Comparison of ENCODE assay signal across 9 cellular contexts in genomic region chr12:78863482-78864427, GRCh38. TPM values are rescaled to one million over a fixed set of nuclear protein-coding genes. Genes with fewer than 3 reads are reported as not detected.
A peak's percentile ranks its signal among the peaks of the same experiment; 100 is the strongest.
DNase-seq lines count a peak whose midpoint lies in the region; ATAC-seq and TF ChIP-seq lines count a peak whose summit lies in the region.
"Had no signal": no experiment of that assay in that cellular context is flagged by ENCODE, and none has a peak within 500 bp of the region (broad histone marks: within the 10 kb centered on the region; RNA-seq: fewer than 3 reads in every experiment).

No MANE protein-coding gene starts in this region.

- ATAC-seq in heart right ventricle = peak in 7 of 8 donors; percentile 44 to 75 (median 59)
- no peak for ATAC-seq in HG02571 (IDR thresholded peaks at IDR 0.05; ENCODE audit: unreplicated experiment)

- 1% methylated on average over 41 of the region's 41 CpGs for WGBS in heart right ventricle, 2 donors

- peaks cover 0 to 80% (median 45%) of the 10 kb centered on the region in 7 donors for H3K27me3 ChIP-seq in heart right ventricle

- H3K27ac ChIP-seq in heart right ventricle = no peak overlapping the region

- TF ChIP-seq CTCF in WI38 (IDR thresholded peaks at IDR 0.05; ENCODE audit: low read depth, low read length) (no peak), heart right ventricle (IDR thresholded peaks at IDR 0.05) (no peak)

- DNase-seq in EL (peak; percentile 56), H4 (ENCODE audit: low spot score) (peak; percentile 49), NCI-H1105 (lab: John Stamatoyannopoulos, UW) (peak; percentile 83), heart right ventricle (peak in 1 of 2 donors; percentile 11), putamen (ENCODE audit: low spot score) (peak; percentile 54), GOT3 (lab: John Stamatoyannopoulos, UW) (no peak)

- no peaks in the 10 kb centered on the region for H3K36me3 ChIP-seq in heart right ventricle

- intact Hi-C loops in heart right ventricle (cut with DNase I) = no loop called here

- peaks cover 0 to 20% (median 15%) of the 10 kb centered on the region in 9 donors for H3K4me1 ChIP-seq in heart right ventricle

- H3K4me3 ChIP-seq in WI38 (ENCODE audit: low read depth, low read length) (peak overlapping the region; percentile 86), heart right ventricle (peak overlapping the region in 9 of 10 donors; percentile 18 to 58 (median 46))

- no peaks in the 10 kb centered on the region for H3K9me3 ChIP-seq in heart right ventricle

RNA-seq across cellular contexts. Expression of gene SYT1, which starts 0.8 kb away (rescaled TPM):
- total RNA-seq in H4 (2014; rRNA removed; shearing (Covaris generic)) = 5.5 and 5.9 TPM in 2 replicates
- under 1 TPM in 6 of 10 donors, not detected in 4; 0.07 to 0.36 (median 0.16) TPM for total RNA-seq in heart right ventricle
- under 1 TPM in 1 of 2 donors, not detected in 1; 0.03 TPM for polyA plus RNA-seq in heart right ventricle
- total RNA-seq: T-helper 2 cell treated with Interferon-gamma antibody and Interleukin-4, amounts not matched to agents 100 ng/mL and 5 ng/mL, for 36 hours had no signal
